In the genomic region with DNA sequence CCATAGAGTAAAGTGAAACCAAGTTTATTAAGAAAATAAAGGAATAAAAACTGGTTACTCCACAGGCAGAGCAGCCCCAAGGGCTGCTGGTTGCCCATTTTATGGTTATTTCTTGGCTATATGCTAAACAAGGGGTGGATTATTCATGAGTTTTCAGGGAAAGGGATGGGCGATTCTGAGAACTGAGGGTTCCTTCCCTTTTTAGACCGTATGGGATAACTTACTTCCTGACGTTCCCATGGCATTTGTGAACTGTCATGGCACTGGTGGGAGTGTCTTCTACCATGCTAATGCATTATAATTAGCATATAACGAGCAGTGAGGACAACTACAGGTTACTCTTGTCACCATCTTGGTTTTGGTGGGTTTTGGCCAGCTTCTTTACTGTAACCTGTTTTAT, we compare ENCODE assay signal across 27 cellular contexts.
"Had no signal": no experiment of that assay in that cellular context is flagged by ENCODE, and none has a peak within 500 bp of the region (broad histone marks: within the 10 kb centered on the region; RNA-seq: fewer than 3 reads in every experiment).

No MANE protein-coding gene starts in this region.

- H3K36me3 Mint-ChIP-seq: WTC11 had no signal

- H3K4me1 ChIP-seq: adrenal gland, ascending aorta, pancreas, psoas muscle, tibial artery had no signal

- H3K4me1 Mint-ChIP-seq: WTC11 had no signal

- H3K4me3 ChIP-seq: adrenal gland, ascending aorta, heart right ventricle, pancreas, psoas muscle, skin epidermis, tibial artery had no signal

- H3K27me3 Mint-ChIP-seq: activated CD4-positive, alpha-beta T cell treated with anti-CD3 and anti-CD28 coated beads for 36 hours; activated naive CD8-positive, alpha-beta T cell; naive thymus-derived CD8-positive, alpha-beta T cell; stimulated activated naive CD8-positive, alpha-beta T cell treated with anti-CD3 and anti-CD28 coated beads, Interleukin-15, Interleukin-2, amounts not matched to agents 100 ng/mL and 50 ng/mL, for 24 hours had no signal

- H3K9me3 ChIP-seq: adrenal gland, ascending aorta, pancreas, psoas muscle, tibial artery had no signal

- H3K27me3 ChIP-seq: adrenal gland, ascending aorta, brain microvascular endothelial cell, heart right ventricle, pancreas, tibial artery had no signal

- H3K27ac ChIP-seq: ascending aorta, brain microvascular endothelial cell, pancreas, psoas muscle, skin epidermis, tibial artery had no signal

- ATAC-seq: activated CD4-positive, alpha-beta T cell treated with anti-CD3 and anti-CD28 coated beads for 36 hours; activated T-cell treated with anti-CD3 and anti-CD28 coated beads, Interleukin-2, amount 50 U/mL, for 4 hours; left colon; naive thymus-derived CD8-positive, alpha-beta T cell; psoas muscle; right cardiac atrium; WTC11 had no signal

- H3K36me3 ChIP-seq: adrenal gland, ascending aorta, brain microvascular endothelial cell, heart right ventricle, pancreas, tibial artery had no signal

- H3K27ac Mint-ChIP-seq: activated CD4-positive, alpha-beta T cell treated with anti-CD3 and anti-CD28 coated beads for 36 hours; activated naive CD8-positive, alpha-beta T cell; activated T-helper 2 cell treated with anti-CD3 and anti-CD28 coated beads, Interferon-gamma antibody, Interleukin-2, Interleukin-4, amounts not matched to agents 10 μg/mL and 5 μg/mL and 100 μg/mL, durations not matched to agents 14 hours and 24 hours and 36 hours; naive thymus-derived CD8-positive, alpha-beta T cell; stimulated activated naive CD8-positive, alpha-beta T cell treated with anti-CD3 and anti-CD28 coated beads, Interleukin-15, Interleukin-2, amounts not matched to agents 100 ng/mL and 50 ng/mL, for 24 hours; T-helper 2 cell treated with Interferon-gamma antibody and Interleukin-4, amounts not matched to agents 5 μg/mL and 100 μg/mL, for 36 hours; WTC11 had no signal

- H3K4me3 Mint-ChIP-seq: activated CD4-positive, alpha-beta T cell treated with anti-CD3 and anti-CD28 coated beads for 36 hours; activated naive CD8-positive, alpha-beta T cell; activated T-cell treated with anti-CD3 and anti-CD28 coated beads, Interleukin-2, amount 50 U/mL, for 4 hours; naive thymus-derived CD8-positive, alpha-beta T cell; stimulated activated naive CD8-positive, alpha-beta T cell treated with anti-CD3 and anti-CD28 coated beads, Interleukin-15, Interleukin-2, amounts not matched to agents 100 ng/mL and 50 ng/mL, for 24 hours; T-helper 2 cell treated with Interferon-gamma antibody and Interleukin-4, amounts not matched to agents 5 μg/mL and 100 μg/mL, for 36 hours; WTC11 had no signal

- DNase-seq: activated CD4-positive, alpha-beta T cell treated with anti-CD3 and anti-CD28 coated beads for 36 hours; activated CD4-positive, alpha-beta T cell treated with anti-CD3 and anti-CD28 coated beads, Interleukin-2, amount 50 U/mL, for 48 hours; activated CD8-positive, alpha-beta memory T cell treated with anti-CD3 and anti-CD28 coated beads, Interleukin-2, amount 50 U/mL, for 48 hours; activated naive CD4-positive, alpha-beta T cell; activated T-cell treated with anti-CD3 and anti-CD28 coated beads, Interleukin-2, amount 50 U/mL, for 4 hours; adrenal gland; brain microvascular endothelial cell; caudate nucleus; dermis blood vessel endothelial cell; effector CD8-positive, alpha-beta T cell; erythroblast; heart right ventricle; islet precursor cell; left colon; naive thymus-derived CD8-positive, alpha-beta T cell; pancreas; psoas muscle; stimulated activated CD4-positive, alpha-beta T cell treated with anti-CD3 and anti-CD28 coated beads, Interleukin-1b, Interleukin-23, amount 100 ng/mL, for 48 hours; tibial artery had no signal
